In genomic region chr3:68441054-68441453, GRCh38 we compare ENCODE assay signal across 9 cellular contexts.
"Had no signal": no experiment of that assay in that cellular context is flagged by ENCODE, and none has a peak within 500 bp of the region (broad histone marks: within the 10 kb centered on the region; RNA-seq: fewer than 3 reads in every experiment).

No MANE protein-coding gene starts in this region.

- ATAC-seq: GM23338, HCT116 had no signal

- H3K4me1 ChIP-seq: HAP-1 had no signal

- H3K9me3 ChIP-seq: HAP-1 had no signal

- H3K36me3 ChIP-seq: HAP-1 had no signal

- H3K4me3 ChIP-seq: GM23248, GM23338, HAP-1 had no signal

- DNase-seq: GM23248, GOT3, H7, H9, HCEC 1CT, HFFc6 had no signal

- H3K27ac ChIP-seq: GM23248 had no signal
